ENCODE assay signal across 14 cellular contexts in the genomic region with DNA sequence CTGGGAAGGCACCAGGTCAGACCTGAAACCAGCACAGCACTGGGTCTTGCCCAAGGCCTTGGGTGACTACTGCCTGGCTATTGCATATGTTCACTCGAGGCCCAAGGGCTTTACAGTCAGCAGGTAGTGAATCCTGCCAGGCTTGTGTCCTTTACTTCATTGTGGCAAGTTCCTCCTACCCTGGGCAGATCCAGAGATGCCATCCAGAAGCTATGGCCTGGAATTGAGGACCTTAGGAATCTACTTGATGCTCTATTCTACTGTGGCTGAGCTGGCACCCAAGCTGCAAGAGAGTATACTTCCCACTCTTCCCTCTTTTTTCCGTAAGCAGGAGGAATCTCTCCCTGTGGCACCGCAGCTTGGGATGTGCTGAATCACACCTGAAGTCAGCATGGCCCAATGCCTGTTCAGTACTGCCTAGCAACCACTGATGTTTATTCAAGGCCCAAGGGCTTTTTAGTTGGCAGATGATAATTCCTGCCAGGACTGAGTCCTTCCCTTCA.
DNase-seq lines count a peak whose midpoint lies in the region; ATAC-seq, FAIRE-seq and TF ChIP-seq lines count a peak whose summit lies in the region.
"Had no signal": no experiment of that assay in that cellular context is flagged by ENCODE, and none has a peak within 500 bp of the region (broad histone marks: within the 10 kb centered on the region; RNA-seq: fewer than 3 reads in every experiment).

No MANE protein-coding gene starts in this region.

- H3K36me3 ChIP-seq in H1 (ENCODE audit: control insufficient read depth in 2 of 4, insufficient read depth in 4 of 4, low read length in 3 of 4) (no peaks in the 10 kb centered on the region), trophoblast cell (ENCODE audit: control insufficient read depth in 1 of 2, insufficient read depth in 2 of 2, low read length in 2 of 2) (no peaks in the 10 kb centered on the region), HAP-1 (replicated peaks) (no peaks in the 10 kb centered on the region)
- H3K36me3 ChIP-seq: tibial artery had no signal

- no peak overlapping the region for H3K4me2 ChIP-seq in H1 (ENCODE audit: insufficient read depth in 1 of 2, low read depth in 2 of 2, low read length in 2 of 2)
- H3K4me2 ChIP-seq in trophoblast cell (ENCODE audit: low read length): no peak overlapping the region

- H3K23me2 ChIP-seq in H1 (ENCODE audit: low read depth, low read length): no peaks in the 10 kb centered on the region

- no peaks in the 10 kb centered on the region for H3K4me1 Mint-ChIP-seq in mesothelial cell of epicardium

- H3K23ac ChIP-seq in H1 (ENCODE audit: insufficient read length) (no peak overlapping the region), trophoblast cell (ENCODE audit: low read length) (no peak overlapping the region)

- no peak overlapping the region for H2BK20ac ChIP-seq in H1 (ENCODE audit: low read length)

- TF ChIP-seq CTCF in H1 (IDR thresholded peaks at IDR 0.05; ENCODE audit: control extremely low read depth in 1 of 3, insufficient read depth in 1 of 3, low read depth in 1 of 3, low read length in 3 of 3) (no peak), mesothelial cell of epicardium (IDR thresholded peaks at IDR 0.05; ENCODE audit: unreplicated experiment) (no peak)

- H2BK5ac ChIP-seq in H1 (ENCODE audit: low read depth, low read length) (no peak overlapping the region; the same call in 1 of the 2 replicates), trophoblast cell (ENCODE audit: low read depth, low read length, poor library complexity) (no peak overlapping the region)

- no peak overlapping the region for H3K56ac ChIP-seq in H1 (replicated peaks; ENCODE audit: insufficient read length, low read depth, low read length)

- POLR2A ChIA-PET in H1 (lab: Charles Lee; ENCODE audit: partially characterized antibody): no interaction called here

- H3K4ac ChIP-seq in H1 (replicated peaks; ENCODE audit: insufficient read length, low read depth, low read length): no peak overlapping the region
- H3K4ac ChIP-seq in trophoblast cell (ENCODE audit: low read depth, low read length): no peak overlapping the region

- H3K79me1 ChIP-seq in H1 (ENCODE audit: low read depth, low read length) (no peaks in the 10 kb centered on the region), trophoblast cell (ENCODE audit: low read length) (no peaks in the 10 kb centered on the region)

- TF ChIP-seq EP300 in H1 (IDR thresholded peaks at IDR 0.05; ENCODE audit: borderline replicate concordance in 1 of 2, low read depth in 2 of 2, low read length in 2 of 2): no peak

- in situ Hi-C loops in HAP-1 (cut with MboI; ENCODE audit: low sequenced_read_pairs): no loop called here

- CTCF ChIA-PET in H1 (lab: Charles Lee; ENCODE audit: partially characterized antibody): interaction anchor here (1.5 kb wide), 1 partner anchor 37 kb away, joined by 4 read pairs; no protein-coding TSS in a partner anchor

- H4K91ac ChIP-seq in H1 (replicated peaks; ENCODE audit: insufficient read length, low read length): no peak overlapping the region
- no peak overlapping the region for H4K91ac ChIP-seq in trophoblast cell (ENCODE audit: low read depth, low read length)

- H3K9ac ChIP-seq in H1 (replicated peaks in 1 of 4; ENCODE audit: extremely low read depth in 1 of 4, low read depth in 3 of 4, low read length in 3 of 4): no peak overlapping the region
- H3K9ac ChIP-seq in trophoblast cell (ENCODE audit: low read length): no peak overlapping the region

- DNase-seq in EL (peak; percentile 70), M059J (ENCODE audit: low read depth) (peak; percentile 93), H1 (ENCODE audit: low read depth in 1 of 2, low spot score in 2 of 2) (no peak), trophoblast cell (peak; percentile 26 to 33), mesothelial cell of epicardium (ENCODE audit: low spot score in 2 of 2, unreplicated experiment in 2 of 2) (no peak), HAP-1 (ENCODE audit: low spot score in 2 of 2) (no peak), DMS79 (lab: John Stamatoyannopoulos, UW) (no peak)
- DNase-seq: endodermal cell; NCI-H1105; NK-92 treated with Interleukin-12 subunit alpha and Interleukin-12 subunit beta, amount 100 ng/mL, for 24 hours; tibial artery had no signal

- H2BK15ac ChIP-seq in H1 (ENCODE audit: low read length): 0 out of 2 replicates have a peak overlapping the region, but pooled peaks have one; percentile 29

- H2BK120ac ChIP-seq in H1 (replicated peaks; ENCODE audit: low read depth, low read length) (no peak overlapping the region), trophoblast cell (ENCODE audit: insufficient read depth, low read length, poor library complexity) (no peak overlapping the region)

- no peak overlapping the region for H3K4me3 Mint-ChIP-seq in mesothelial cell of epicardium
- H3K4me3 Mint-ChIP-seq: activated T-helper 1 cell treated with anti-CD3 and anti-CD28 coated beads, Interleukin-12 subunit alpha, Interleukin-12 subunit beta, Interleukin-2, Interleukin-4 antibody, amounts not matched to agents 30 ng/mL and 10 ng/mL and 1 ng/mL, durations not matched to agents 14 hours and 24 hours and 36 hours; endodermal cell had no signal

- H3K14ac ChIP-seq in H1 (ENCODE audit: insufficient read length) (no peak overlapping the region), trophoblast cell (ENCODE audit: low read length) (no peak overlapping the region)

- H3K9me3 Mint-ChIP-seq in mesothelial cell of epicardium: peaks cover 35% of the 10 kb centered on the region
- H3K9me3 Mint-ChIP-seq: endodermal cell had no signal

- no peak overlapping the region for H4K8ac ChIP-seq in H1 (ENCODE audit: extremely low read depth, insufficient read depth, low read length)
- no peak overlapping the region for H4K8ac ChIP-seq in trophoblast cell (ENCODE audit: low read depth, low read length)

- no peak overlapping the region for H3K27ac ChIP-seq in H1 (ENCODE audit: low read depth, low read length)
- no peak overlapping the region for H3K27ac ChIP-seq in trophoblast cell (ENCODE audit: low read depth, low read length)
- H3K27ac ChIP-seq: tibial artery had no signal

- no peak for FAIRE-seq in H1 (lab: Jason Lieb, UNC)

- no peaks in the 10 kb centered on the region for H3K79me2 ChIP-seq in H1 (ENCODE audit: control insufficient read depth in 1 of 2, insufficient read depth in 2 of 2, low read length in 2 of 2)
- H3K79me2 ChIP-seq in trophoblast cell (ENCODE audit: control insufficient read depth, insufficient read depth, low read length, poor library complexity): no peaks in the 10 kb centered on the region

- H2AK5ac ChIP-seq in H1 (ENCODE audit: low read depth, low read length) (no peak overlapping the region), trophoblast cell (ENCODE audit: low read length) (no peak overlapping the region)

- WGBS in H1 (ENCODE audit: extremely low coverage in 1 of 2, insufficient coverage in 1 of 2, insufficient read length in 1 of 2, insufficient replicate concordance in 2 of 2, low coverage in 1 of 2, low lambda C conversion rate in 2 of 2, missing lambda C conversion rate in 1 of 2), 2 experiments: 86% methylated on average over 3 of the region's 3 CpGs; no CpG with 5 or more reads in 1 of the 2 experiments
- WGBS in trophoblast cell (ENCODE audit: extremely low coverage, insufficient coverage, insufficient read length): no CpG with 5 or more reads among the region's 3 CpGs

- 0 out of 2 replicates have a peak overlapping the region, but pooled peaks have one; percentile 5 for H2BK12ac ChIP-seq in H1 (ENCODE audit: low read depth, low read length)
- no peak overlapping the region for H2BK12ac ChIP-seq in trophoblast cell (ENCODE audit: low read length)

- H3K27me3 ChIP-seq in H1 (replicated peaks in 1 of 4; ENCODE audit: control insufficient read depth in 3 of 4, extremely low read depth in 1 of 4, insufficient read depth in 3 of 4, low read length in 3 of 4) (no peaks in the 10 kb centered on the region), trophoblast cell (ENCODE audit: insufficient read depth, low read length) (no peaks in the 10 kb centered on the region), HAP-1 (ENCODE audit: low read depth) (no peaks in the 10 kb centered on the region)

- TF ChIP-seq RAD21 in H1 (IDR thresholded peaks at IDR 0.05 in 1 of 2, conservative IDR thresholded peaks at IDR 0.05 in 1 of 2; ENCODE audit: low read depth in 2 of 2, low read length in 2 of 2): no peak

- no peaks in the 10 kb centered on the region for H4K20me1 ChIP-seq in H1 (replicated peaks in 1 of 2; ENCODE audit: control insufficient read depth in 1 of 2, insufficient read depth in 2 of 2, low read length in 2 of 2)

- no peak overlapping the region for H3K18ac ChIP-seq in H1 (ENCODE audit: extremely low read depth, low read length)
- H3K18ac ChIP-seq in trophoblast cell (ENCODE audit: low read length): no peak overlapping the region

- H4K12ac ChIP-seq in trophoblast cell (ENCODE audit: low read depth, low read length): no peak overlapping the region

- TF ChIP-seq POLR2A in H1 (IDR thresholded peaks at IDR 0.05; ENCODE audit: control extremely low read depth in 1 of 2, low read depth in 2 of 2, low read length in 2 of 2): no peak

- H3K4me1 ChIP-seq in H1 (replicated peaks in 1 of 4; ENCODE audit: control insufficient read depth in 3 of 4, insufficient read depth in 4 of 4, low read length in 3 of 4): peaks cover 0 to 5% (median under 1%) of the 10 kb centered on the region in 4 experiments; a peak in 1 of 7 replicates
- no peaks in the 10 kb centered on the region for H3K4me1 ChIP-seq in trophoblast cell (ENCODE audit: control insufficient read depth in 1 of 2, insufficient read depth in 2 of 2, low read length in 2 of 2)
- no peaks in the 10 kb centered on the region for H3K4me1 ChIP-seq in HAP-1
- H3K4me1 ChIP-seq: tibial artery had no signal

- H3K27ac Mint-ChIP-seq in mesothelial cell of epicardium: no peak overlapping the region
- H3K27ac Mint-ChIP-seq: activated T-helper 1 cell treated with anti-CD3 and anti-CD28 coated beads, Interleukin-12 subunit alpha, Interleukin-12 subunit beta, Interleukin-2, Interleukin-4 antibody, amounts not matched to agents 30 ng/mL and 10 ng/mL and 1 ng/mL, durations not matched to agents 14 hours and 24 hours and 36 hours; endodermal cell had no signal

- no peak overlapping the region for H4K5ac ChIP-seq in H1 (ENCODE audit: insufficient read length, low read depth, low read length)

- no peak overlapping the region for H2AFZ ChIP-seq in H1 (ENCODE audit: low read length)
- H2AFZ ChIP-seq in trophoblast cell (ENCODE audit: insufficient read depth, low read length, poor library complexity): no peak overlapping the region

- ATAC-seq in HG03565 (IDR thresholded peaks at IDR 0.05; ENCODE audit: unreplicated experiment): no peak
- ATAC-seq: activated CD4-positive, CD25-positive, alpha-beta regulatory T cell treated with anti-CD3 and anti-CD28 coated beads, Interleukin-2, amount 50 U/mL, for 24 hours had no signal

- no peaks in the 10 kb centered on the region for H3K36me3 Mint-ChIP-seq in mesothelial cell of epicardium

- H3K4me3 ChIP-seq in H1 (ENCODE audit: extremely low read depth in 1 of 4, insufficient read depth in 2 of 4, low read depth in 3 of 4, low read length in 4 of 4): no peak overlapping the region
- no peak overlapping the region for H3K4me3 ChIP-seq in trophoblast cell (ENCODE audit: low read depth, low read length)
- H3K4me3 ChIP-seq in HAP-1: no peak overlapping the region
- H3K4me3 ChIP-seq: tibial artery had no signal

- H3K27me3 Mint-ChIP-seq in mesothelial cell of epicardium (ENCODE audit: low read depth): peaks cover 35% of the 10 kb centered on the region

- H3K9me3 ChIP-seq in H1 (ENCODE audit: insufficient read depth in 2 of 2, low read depth in 1 of 2, low read length in 1 of 2): no peaks in the 10 kb centered on the region
- no peaks in the 10 kb centered on the region for H3K9me3 ChIP-seq in trophoblast cell (ENCODE audit: insufficient read depth, low read depth, low read length)
- no peaks in the 10 kb centered on the region for H3K9me3 ChIP-seq in HAP-1
- H3K9me3 ChIP-seq: tibial artery had no signal

Comparison
In these comparisons a context has a peak if more than half of its experiments do, and no peak if none do; other contexts are left out.
1. DNase-seq: peak in EL (single experiment), M059J (single experiment) and trophoblast cell (2 of 2); none in H1 (0 of 2), mesothelial cell of epicardium (0 of 2), HAP-1 (0 of 2) and DMS79 (single experiment).